In the genomic region with DNA sequence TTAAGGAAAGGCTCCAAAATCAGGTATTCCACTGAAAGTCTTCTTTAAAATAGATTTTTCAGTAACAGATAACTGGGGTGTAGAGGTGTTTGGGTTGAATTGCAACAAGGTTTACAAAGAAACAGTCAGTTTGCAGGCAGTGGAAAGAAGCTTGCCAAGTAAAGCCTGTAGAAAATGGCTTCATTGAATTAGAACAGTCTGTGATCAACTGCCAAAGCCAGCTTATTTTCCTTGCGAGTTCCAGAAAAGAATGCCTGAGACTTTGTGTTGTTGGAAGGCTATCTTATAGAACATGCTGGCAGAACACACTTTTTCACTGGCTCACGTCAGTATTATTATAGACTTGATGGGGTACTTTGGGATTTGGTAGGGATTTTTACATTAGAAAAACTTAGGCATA, we compare ENCODE assay signal across 18 cellular contexts.
A peak's percentile ranks its signal among the peaks of the same experiment; 100 is the strongest.
DNase-seq lines count a peak whose midpoint lies in the region; ATAC-seq and TF ChIP-seq lines count a peak whose summit lies in the region.
"Had no signal": no experiment of that assay in that cellular context is flagged by ENCODE, and none has a peak within 500 bp of the region (broad histone marks: within the 10 kb centered on the region; RNA-seq: fewer than 3 reads in every experiment).

No MANE protein-coding gene starts in this region.

- no peak overlapping the region for H3K4me2 ChIP-seq in GM23338

- TF ChIP-seq CTCF in GM23338 (conservative IDR thresholded peaks at IDR 0.05; ENCODE audit: low read depth in 2 of 2) = no peak
- TF ChIP-seq CTCF in brain (conservative IDR thresholded peaks at IDR 0.05) = no peak

- H3F3A ChIP-seq in GM23338 (replicated peaks; ENCODE audit: low read depth) = no peaks in the 10 kb centered on the region

- H3K4me3 ChIP-seq in GM23338 = no peak overlapping the region
- H3K4me3 ChIP-seq: SJCRH30 had no signal

- no peaks in the 10 kb centered on the region for H3K27me3 ChIP-seq in GM23338 (ENCODE audit: insufficient read depth)
- H3K27me3 ChIP-seq: SJCRH30 had no signal

- no peak overlapping the region for H3K27ac ChIP-seq in GM23338 (ENCODE audit: low read depth)
- H3K27ac ChIP-seq: SJCRH30 had no signal

- no peak for ATAC-seq in GM23338
- no peak for ATAC-seq in stimulated activated memory B cell treated with anti-CD40 and anti-IgM and Interleukin-4, amounts not matched to agents 10 μg/mL and 1 μg/mL and 100 μg/mL, for 72 hours
- ATAC-seq in HG03139 (IDR thresholded peaks at IDR 0.05; ENCODE audit: unreplicated experiment) = no peak

- H3K36me3 ChIP-seq in GM23338 (ENCODE audit: insufficient read depth) = no peaks in the 10 kb centered on the region
- H3K36me3 ChIP-seq: SJCRH30 had no signal

- no peaks in the 10 kb centered on the region; the same call in 1 of the 2 replicates for H3K9me2 ChIP-seq in GM23338 (ENCODE audit: insufficient read depth)

- no peaks in the 10 kb centered on the region for H3K27me3 Mint-ChIP-seq in GM23338 (ENCODE audit: insufficient read depth, low read depth, poor library complexity)
- no peaks in the 10 kb centered on the region for H3K27me3 Mint-ChIP-seq in brain
- H3K27me3 Mint-ChIP-seq in stimulated activated memory B cell treated with anti-CD40 and anti-IgM and Interleukin-4, amounts not matched to agents 10 μg/mL and 1 μg/mL and 100 μg/mL, for 72 hours = no peaks in the 10 kb centered on the region
- H3K27me3 Mint-ChIP-seq: CD4-positive, CD25-positive, alpha-beta regulatory T cell had no signal

- H2AFZ ChIP-seq in GM23338 = no peak overlapping the region

- no peak for DNase-seq in GM23338 (ENCODE audit: low spot score)
- DNase-seq in globus pallidus (ENCODE audit: low spot score) = peak; percentile 31
- peak; percentile 42 for DNase-seq in putamen (ENCODE audit: low spot score)
- no peak for DNase-seq in AG08395 (ENCODE audit: low spot score)
- DNase-seq: CD4-positive, CD25-positive, alpha-beta regulatory T cell; EL; H7; Kasumi-1; NCI-H1694; NCI-H2081; NCI-H2171; NCI-H345; NCI-H524 treated with DMSO at 0.1 percent for 48 hours; OCI-M1; SJCRH30 had no signal

- H3K27ac Mint-ChIP-seq in GM23338 (peak overlapping the region; percentile 38), brain (peak overlapping the region; percentile 1 to 84 (median 44))
- no peak overlapping the region for H3K27ac Mint-ChIP-seq in stimulated activated memory B cell treated with anti-CD40 and anti-IgM and Interleukin-4, amounts not matched to agents 10 μg/mL and 1 μg/mL and 100 μg/mL, for 72 hours
- H3K27ac Mint-ChIP-seq: CD4-positive, CD25-positive, alpha-beta regulatory T cell had no signal

- peaks cover 12% of the 10 kb centered on the region; the same call in 1 of the 3 replicates for H3K36me3 Mint-ChIP-seq in GM23338 (ENCODE audit: low read depth)
- H3K36me3 Mint-ChIP-seq in brain = peaks cover 5% of the 10 kb centered on the region
- H3K36me3 Mint-ChIP-seq in stimulated activated memory B cell treated with anti-CD40 and anti-IgM and Interleukin-4, amounts not matched to agents 10 μg/mL and 1 μg/mL and 100 μg/mL, for 72 hours = no peaks in the 10 kb centered on the region
- H3K36me3 Mint-ChIP-seq: CD4-positive, CD25-positive, alpha-beta regulatory T cell had no signal

- H3K4me1 Mint-ChIP-seq in GM23338 (peaks cover 22% of the 10 kb centered on the region), brain (peaks cover 52% of the 10 kb centered on the region)
- no peaks in the 10 kb centered on the region for H3K4me1 Mint-ChIP-seq in stimulated activated memory B cell treated with anti-CD40 and anti-IgM and Interleukin-4, amounts not matched to agents 10 μg/mL and 1 μg/mL and 100 μg/mL, for 72 hours
- H3K4me1 Mint-ChIP-seq: CD4-positive, CD25-positive, alpha-beta regulatory T cell had no signal

- H3K9me3 Mint-ChIP-seq in GM23338 (no peaks in the 10 kb centered on the region), brain (no peaks in the 10 kb centered on the region)
- peaks cover 3% of the 10 kb centered on the region for H3K9me3 Mint-ChIP-seq in stimulated activated memory B cell treated with anti-CD40 and anti-IgM and Interleukin-4, amounts not matched to agents 10 μg/mL and 1 μg/mL and 100 μg/mL, for 72 hours

- H3K79me2 ChIP-seq in GM23338 (replicated peaks; ENCODE audit: insufficient read depth) = peaks cover 50% of the 10 kb centered on the region

- no peaks in the 10 kb centered on the region; the same call in none of the 2 replicates for H4K20me1 ChIP-seq in GM23338 (replicated peaks; ENCODE audit: insufficient read depth)

- H3K4me3 Mint-ChIP-seq in GM23338 (no peak overlapping the region), brain (peak overlapping the region in 2 of 5 experiments; percentile 21)
- no peak overlapping the region for H3K4me3 Mint-ChIP-seq in stimulated activated memory B cell treated with anti-CD40 and anti-IgM and Interleukin-4, amounts not matched to agents 10 μg/mL and 1 μg/mL and 100 μg/mL, for 72 hours
- H3K4me3 Mint-ChIP-seq: CD4-positive, CD25-positive, alpha-beta regulatory T cell had no signal

- peaks cover 10% of the 10 kb centered on the region for H3K4me1 ChIP-seq in GM23338 (ENCODE audit: insufficient read depth)

TF ChIP-seq in GM23338, 12 proteins besides CTCF, POLR2A, EP300 and RAD21 (continues in another document):
- TF ChIP-seq CREB1 (CRISPR knock-in tag; IDR thresholded peaks at IDR 0.05; ENCODE audit: low read depth) = no peak
- TF ChIP-seq ZNF331 (CRISPR knock-in tag; IDR thresholded peaks at IDR 0.05; ENCODE audit: low read depth) = no peak
- TF ChIP-seq, protein P1, sequence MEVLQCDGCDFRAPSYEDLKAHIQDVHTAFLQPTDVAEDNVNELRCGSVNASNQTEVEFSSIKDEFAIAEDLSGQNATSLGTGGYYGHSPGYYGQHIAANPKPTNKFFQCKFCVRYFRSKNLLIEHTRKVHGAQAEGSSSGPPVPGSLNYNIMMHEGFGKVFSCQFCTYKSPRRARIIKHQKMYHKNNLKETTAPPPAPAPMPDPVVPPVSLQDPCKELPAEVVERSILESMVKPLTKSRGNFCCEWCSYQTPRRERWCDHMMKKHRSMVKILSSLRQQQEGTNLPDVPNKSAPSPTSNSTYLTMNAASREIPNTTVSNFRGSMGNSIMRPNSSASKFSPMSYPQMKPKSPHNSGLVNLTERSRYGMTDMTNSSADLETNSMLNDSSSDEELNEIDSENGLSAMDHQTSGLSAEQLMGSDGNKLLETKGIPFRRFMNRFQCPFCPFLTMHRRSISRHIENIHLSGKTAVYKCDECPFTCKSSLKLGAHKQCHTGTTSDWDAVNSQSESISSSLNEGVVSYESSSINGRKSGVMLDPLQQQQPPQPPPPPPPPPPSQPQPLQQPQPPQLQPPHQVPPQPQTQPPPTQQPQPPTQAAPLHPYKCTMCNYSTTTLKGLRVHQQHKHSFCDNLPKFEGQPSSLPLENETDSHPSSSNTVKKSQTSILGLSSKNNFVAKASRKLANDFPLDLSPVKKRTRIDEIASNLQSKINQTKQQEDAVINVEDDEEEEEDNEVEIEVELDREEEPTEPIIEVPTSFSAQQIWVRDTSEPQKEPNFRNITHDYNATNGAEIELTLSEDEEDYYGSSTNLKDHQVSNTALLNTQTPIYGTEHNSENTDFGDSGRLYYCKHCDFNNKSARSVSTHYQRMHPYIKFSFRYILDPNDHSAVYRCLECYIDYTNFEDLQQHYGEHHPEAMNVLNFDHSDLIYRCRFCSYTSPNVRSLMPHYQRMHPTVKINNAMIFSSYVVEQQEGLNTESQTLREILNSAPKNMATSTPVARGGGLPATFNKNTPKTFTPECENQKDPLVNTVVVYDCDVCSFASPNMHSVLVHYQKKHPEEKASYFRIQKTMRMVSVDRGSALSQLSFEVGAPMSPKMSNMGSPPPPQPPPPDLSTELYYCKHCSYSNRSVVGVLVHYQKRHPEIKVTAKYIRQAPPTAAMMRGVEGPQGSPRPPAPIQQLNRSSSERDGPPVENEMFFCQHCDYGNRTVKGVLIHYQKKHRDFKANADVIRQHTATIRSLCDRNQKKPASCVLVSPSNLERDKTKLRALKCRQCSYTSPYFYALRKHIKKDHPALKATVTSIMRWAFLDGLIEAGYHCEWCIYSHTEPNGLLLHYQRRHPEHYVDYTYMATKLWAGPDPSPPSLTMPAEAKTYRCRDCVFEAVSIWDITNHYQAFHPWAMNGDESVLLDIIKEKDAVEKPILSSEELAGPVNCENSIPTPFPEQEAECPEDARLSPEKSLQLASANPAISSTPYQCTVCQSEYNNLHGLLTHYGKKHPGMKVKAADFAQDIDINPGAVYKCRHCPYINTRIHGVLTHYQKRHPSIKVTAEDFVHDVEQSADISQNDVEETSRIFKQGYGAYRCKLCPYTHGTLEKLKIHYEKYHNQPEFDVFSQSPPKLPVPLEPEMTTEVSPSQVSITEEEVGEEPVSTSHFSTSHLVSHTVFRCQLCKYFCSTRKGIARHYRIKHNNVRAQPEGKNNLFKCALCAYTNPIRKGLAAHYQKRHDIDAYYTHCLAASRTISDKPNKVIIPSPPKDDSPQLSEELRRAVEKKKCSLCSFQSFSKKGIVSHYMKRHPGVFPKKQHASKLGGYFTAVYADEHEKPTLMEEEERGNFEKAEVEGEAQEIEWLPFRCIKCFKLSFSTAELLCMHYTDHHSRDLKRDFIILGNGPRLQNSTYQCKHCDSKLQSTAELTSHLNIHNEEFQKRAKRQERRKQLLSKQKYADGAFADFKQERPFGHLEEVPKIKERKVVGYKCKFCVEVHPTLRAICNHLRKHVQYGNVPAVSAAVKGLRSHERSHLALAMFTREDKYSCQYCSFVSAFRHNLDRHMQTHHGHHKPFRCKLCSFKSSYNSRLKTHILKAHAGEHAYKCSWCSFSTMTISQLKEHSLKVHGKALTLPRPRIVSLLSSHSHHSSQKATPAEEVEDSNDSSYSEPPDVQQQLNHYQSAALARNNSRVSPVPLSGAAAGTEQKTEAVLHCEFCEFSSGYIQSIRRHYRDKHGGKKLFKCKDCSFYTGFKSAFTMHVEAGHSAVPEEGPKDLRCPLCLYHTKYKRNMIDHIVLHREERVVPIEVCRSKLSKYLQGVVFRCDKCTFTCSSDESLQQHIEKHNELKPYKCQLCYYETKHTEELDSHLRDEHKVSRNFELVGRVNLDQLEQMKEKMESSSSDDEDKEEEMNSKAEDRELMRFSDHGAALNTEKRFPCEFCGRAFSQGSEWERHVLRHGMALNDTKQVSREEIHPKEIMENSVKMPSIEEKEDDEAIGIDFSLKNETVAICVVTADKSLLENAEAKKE (CRISPR knock-in tag; IDR thresholded peaks at IDR 0.05) = no peak
- TF ChIP-seq STAT1 (IDR thresholded peaks at IDR 0.05; ENCODE audit: unreplicated experiment) = no peak
- no peak for TF ChIP-seq NANOG (IDR thresholded peaks at IDR 0.05; ENCODE audit: borderline replicate concordance)

Comparison
In these comparisons a context has a peak if more than half of its experiments do, and no peak if none do; other contexts are left out.
1. DNase-seq: peak in globus pallidus (single experiment) and putamen (single experiment); none in GM23338 (single experiment) and AG08395 (single experiment).